40 cellular contexts compared by ENCODE assay signal in the genomic region with DNA sequence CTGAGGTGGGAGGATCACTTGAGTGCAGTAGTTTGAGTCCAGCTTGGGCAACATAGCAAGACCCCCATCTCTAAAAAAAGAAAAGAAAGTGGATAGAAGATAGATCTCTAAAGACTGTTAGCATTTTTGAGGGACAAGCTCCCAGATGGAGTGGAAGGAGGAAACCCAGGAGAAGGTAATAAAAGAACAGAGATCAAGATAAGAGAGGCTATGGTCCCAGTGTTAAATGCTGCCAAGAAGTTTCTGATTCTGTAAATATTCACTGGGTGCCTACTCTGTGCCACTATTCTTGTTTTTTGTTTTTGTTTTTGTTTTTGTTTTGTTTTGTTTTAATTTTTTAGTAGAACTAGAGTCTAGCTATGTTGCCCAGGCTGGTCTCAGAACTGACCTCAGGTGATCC.
"Had no signal": no experiment of that assay in that cellular context is flagged by ENCODE, and none has a peak within 500 bp of the region (broad histone marks: within the 10 kb centered on the region; RNA-seq: fewer than 3 reads in every experiment).

No MANE protein-coding gene starts in this region.

- H3K4me3 ChIP-seq: adrenal gland, ascending aorta, body of pancreas, breast epithelium, cardiac muscle cell had no signal

- ATAC-seq: activated naive CD4-positive, alpha-beta T cell treated with anti-CD3 and anti-CD28 coated beads, Interleukin-2, amount 50 U/mL, for 72 hours; activated naive CD8-positive, alpha-beta T cell treated with anti-CD3 and anti-CD28 coated beads, Interleukin-2, amount 50 U/mL, for 24 hours; activated T-cell treated with anti-CD3 and anti-CD28 coated beads, Interleukin-2, amount 50 U/mL, for 4 hours; activated T-cell treated with anti-CD3 and anti-CD28 coated beads, Interleukin-2, amount 50 U/mL, for 72 hours; activated T-helper 17 cell treated with anti-CD3 and anti-CD28 coated beads, Interleukin-2, amount 50 U/mL, for 72 hours; body of pancreas had no signal

- FAIRE-seq: astrocyte, bronchial epithelial cell had no signal

- H3K27me3 ChIP-seq: adrenal gland, ascending aorta, body of pancreas, brain microvascular endothelial cell, breast epithelium, cardiac muscle cell had no signal

- H3K4me1 ChIP-seq: ascending aorta, breast epithelium had no signal

- H3K9me3 Mint-ChIP-seq: activated naive CD4-positive, alpha-beta T cell treated with anti-CD3 and anti-CD28 coated beads for 36 hours; activated naive CD4-positive, alpha-beta T cell treated with anti-CD3 and anti-CD28 coated beads, Interleukin-2, amount 10 ng/mL, durations not matched to agents 7 days and 5 days; activated naive CD4-positive, alpha-beta T cell treated with anti-CD3 and anti-CD28 coated beads, Interleukin-2, amount 50 U/mL, for 24 hours; activated naive CD4-positive, alpha-beta T cell treated with anti-CD3 and anti-CD28 coated beads, Interleukin-2, amount 50 U/mL, for 72 hours; activated naive CD8-positive, alpha-beta T cell treated with anti-CD3 and anti-CD28 coated beads for 36 hours; activated naive CD8-positive, alpha-beta T cell treated with anti-CD3 and anti-CD28 coated beads, Interleukin-2, amount 10 ng/mL, durations not matched to agents 7 days and 5 days; activated naive CD8-positive, alpha-beta T cell treated with anti-CD3 and anti-CD28 coated beads, Interleukin-2, amount 50 U/mL, for 24 hours; activated T-cell treated with anti-CD3 and anti-CD28 coated beads, Interleukin-2, amount 50 U/mL, for 24 hours; activated T-cell treated with anti-CD3 and anti-CD28 coated beads, Interleukin-2, amount 50 U/mL, for 4 hours; activated T-cell treated with anti-CD3 and anti-CD28 coated beads, Interleukin-2, amount 50 U/mL, for 72 hours; activated T-helper 1 cell treated with anti-CD3 and anti-CD28 coated beads, Interleukin-12 subunit alpha, Interleukin-12 subunit beta, Interleukin-2, Interleukin-4 antibody, amounts not matched to agents 30 ng/mL and 10 ng/mL and 1 ng/mL, durations not matched to agents 14 hours and 24 hours and 36 hours; activated T-helper 17 cell treated with anti-CD3 and anti-CD28 coated beads, Interleukin-2, amount 50 U/mL, for 72 hours; activated T-helper 2 cell treated with anti-CD3 and anti-CD28 coated beads, Interferon-gamma antibody, Interleukin-2, Interleukin-4, amounts not matched to agents 10 μg/mL and 5 μg/mL and 100 μg/mL, durations not matched to agents 14 hours and 24 hours and 36 hours; brain; central memory CD8-positive, alpha-beta T cell had no signal

- H3K36me3 ChIP-seq: adrenal gland, breast epithelium had no signal

- H3K9me3 ChIP-seq: adrenal gland, ascending aorta, body of pancreas, breast epithelium had no signal

- H3K36me3 Mint-ChIP-seq: activated naive CD4-positive, alpha-beta T cell treated with anti-CD3 and anti-CD28 coated beads, Interleukin-2, amount 10 ng/mL, durations not matched to agents 7 days and 5 days; activated naive CD4-positive, alpha-beta T cell treated with anti-CD3 and anti-CD28 coated beads, Interleukin-2, amount 50 U/mL, for 72 hours; activated naive CD8-positive, alpha-beta T cell treated with anti-CD3 and anti-CD28 coated beads for 36 hours had no signal

- H3K27ac Mint-ChIP-seq: activated naive CD4-positive, alpha-beta T cell treated with anti-CD3 and anti-CD28 coated beads for 36 hours; activated naive CD4-positive, alpha-beta T cell treated with anti-CD3 and anti-CD28 coated beads, Interleukin-2, amount 10 ng/mL, durations not matched to agents 7 days and 5 days; activated naive CD4-positive, alpha-beta T cell treated with anti-CD3 and anti-CD28 coated beads, Interleukin-2, amount 50 U/mL, for 24 hours; activated naive CD4-positive, alpha-beta T cell treated with anti-CD3 and anti-CD28 coated beads, Interleukin-2, amount 50 U/mL, for 72 hours; activated naive CD8-positive, alpha-beta T cell; activated naive CD8-positive, alpha-beta T cell treated with anti-CD3 and anti-CD28 coated beads for 36 hours; activated naive CD8-positive, alpha-beta T cell treated with anti-CD3 and anti-CD28 coated beads, Interleukin-2, amount 10 ng/mL, durations not matched to agents 7 days and 5 days; activated naive CD8-positive, alpha-beta T cell treated with anti-CD3 and anti-CD28 coated beads, Interleukin-2, amount 50 U/mL, for 24 hours; activated T-cell treated with anti-CD3 and anti-CD28 coated beads, Interleukin-2, amount 50 U/mL, for 24 hours; activated T-cell treated with anti-CD3 and anti-CD28 coated beads, Interleukin-2, amount 50 U/mL, for 72 hours; activated T-helper 1 cell treated with anti-CD3 and anti-CD28 coated beads, Interleukin-12 subunit alpha, Interleukin-12 subunit beta, Interleukin-2, Interleukin-4 antibody, amounts not matched to agents 30 ng/mL and 10 ng/mL and 1 ng/mL, durations not matched to agents 14 hours and 24 hours and 36 hours; activated T-helper 17 cell treated with anti-CD3 and anti-CD28 coated beads, Interleukin-2, amount 50 U/mL, for 72 hours; activated T-helper 2 cell treated with anti-CD3 and anti-CD28 coated beads, Interferon-gamma antibody, Interleukin-2, Interleukin-4, amounts not matched to agents 10 μg/mL and 5 μg/mL and 100 μg/mL, durations not matched to agents 14 hours and 24 hours and 36 hours; brain had no signal

- H3K4me1 Mint-ChIP-seq: activated naive CD4-positive, alpha-beta T cell treated with anti-CD3 and anti-CD28 coated beads, Interleukin-2, amount 10 ng/mL, durations not matched to agents 7 days and 5 days; activated naive CD4-positive, alpha-beta T cell treated with anti-CD3 and anti-CD28 coated beads, Interleukin-2, amount 50 U/mL, for 24 hours; activated naive CD8-positive, alpha-beta T cell treated with anti-CD3 and anti-CD28 coated beads for 36 hours; activated naive CD8-positive, alpha-beta T cell treated with anti-CD3 and anti-CD28 coated beads, Interleukin-2, amount 10 ng/mL, durations not matched to agents 7 days and 5 days; activated naive CD8-positive, alpha-beta T cell treated with anti-CD3 and anti-CD28 coated beads, Interleukin-2, amount 50 U/mL, for 24 hours; activated T-helper 17 cell treated with anti-CD3 and anti-CD28 coated beads, Interleukin-2, amount 50 U/mL, for 72 hours; central memory CD8-positive, alpha-beta T cell had no signal

- H3K27me3 Mint-ChIP-seq: activated naive CD4-positive, alpha-beta T cell treated with anti-CD3 and anti-CD28 coated beads, Interleukin-2, amount 10 ng/mL, durations not matched to agents 7 days and 5 days; activated naive CD4-positive, alpha-beta T cell treated with anti-CD3 and anti-CD28 coated beads, Interleukin-2, amount 50 U/mL, for 24 hours; activated naive CD8-positive, alpha-beta T cell; activated naive CD8-positive, alpha-beta T cell treated with anti-CD3 and anti-CD28 coated beads for 36 hours; activated naive CD8-positive, alpha-beta T cell treated with anti-CD3 and anti-CD28 coated beads, Interleukin-2, amount 10 ng/mL, durations not matched to agents 7 days and 5 days; activated naive CD8-positive, alpha-beta T cell treated with anti-CD3 and anti-CD28 coated beads, Interleukin-2, amount 50 U/mL, for 24 hours; activated T-cell treated with anti-CD3 and anti-CD28 coated beads, Interleukin-2, amount 50 U/mL, for 24 hours; activated T-helper 17 cell treated with anti-CD3 and anti-CD28 coated beads, Interleukin-2, amount 50 U/mL, for 72 hours; brain; central memory CD8-positive, alpha-beta T cell had no signal

- H3K4me3 Mint-ChIP-seq: activated naive CD4-positive, alpha-beta T cell treated with anti-CD3 and anti-CD28 coated beads for 36 hours; activated naive CD4-positive, alpha-beta T cell treated with anti-CD3 and anti-CD28 coated beads, Interleukin-2, amount 10 ng/mL, durations not matched to agents 7 days and 5 days; activated naive CD4-positive, alpha-beta T cell treated with anti-CD3 and anti-CD28 coated beads, Interleukin-2, amount 50 U/mL, for 24 hours; activated naive CD8-positive, alpha-beta T cell; activated naive CD8-positive, alpha-beta T cell treated with anti-CD3 and anti-CD28 coated beads for 36 hours; activated naive CD8-positive, alpha-beta T cell treated with anti-CD3 and anti-CD28 coated beads, Interleukin-2, amount 10 ng/mL, durations not matched to agents 7 days and 5 days; activated naive CD8-positive, alpha-beta T cell treated with anti-CD3 and anti-CD28 coated beads, Interleukin-2, amount 50 U/mL, for 24 hours; activated T-cell treated with anti-CD3 and anti-CD28 coated beads, Interleukin-2, amount 50 U/mL, for 24 hours; activated T-cell treated with anti-CD3 and anti-CD28 coated beads, Interleukin-2, amount 50 U/mL, for 4 hours; activated T-cell treated with anti-CD3 and anti-CD28 coated beads, Interleukin-2, amount 50 U/mL, for 72 hours; activated T-helper 1 cell treated with anti-CD3 and anti-CD28 coated beads, Interleukin-12 subunit alpha, Interleukin-12 subunit beta, Interleukin-2, Interleukin-4 antibody, amounts not matched to agents 30 ng/mL and 10 ng/mL and 1 ng/mL, durations not matched to agents 14 hours and 24 hours and 36 hours; activated T-helper 17 cell treated with anti-CD3 and anti-CD28 coated beads, Interleukin-2, amount 50 U/mL, for 72 hours; brain; central memory CD8-positive, alpha-beta T cell had no signal

- H3K27ac ChIP-seq: adrenal gland, ascending aorta, body of pancreas, brain microvascular endothelial cell, breast epithelium, cardiac muscle cell had no signal

- DNase-seq: activated effector memory CD4-positive, alpha-beta T cell treated with anti-CD3 and anti-CD28 coated beads, Interleukin-2, amount 50 U/mL, for 16 hours; activated effector memory CD4-positive, alpha-beta T cell treated with Interleukin-2 at 50 U/mL for 16 hours; activated gamma-delta T cell; activated gamma-delta T cell treated with Interleukin-2 at 50 U/mL for 16 hours; activated naive CD4-positive, alpha-beta T cell; activated naive CD4-positive, alpha-beta T cell treated with anti-CD3 and anti-CD28 coated beads for 36 hours; activated naive CD4-positive, alpha-beta T cell treated with anti-CD3 and anti-CD28 coated beads, Interleukin-2, amount 10 ng/mL, durations not matched to agents 7 days and 5 days; activated naive CD4-positive, alpha-beta T cell treated with anti-CD3 and anti-CD28 coated beads, Interleukin-2, amount 50 U/mL, for 16 hours; activated naive CD4-positive, alpha-beta T cell treated with Interleukin-2 at 50 U/mL for 16 hours; activated naive CD8-positive, alpha-beta T cell treated with anti-CD3 and anti-CD28 coated beads for 36 hours; activated naive CD8-positive, alpha-beta T cell treated with anti-CD3 and anti-CD28 coated beads, Interleukin-2, amount 10 ng/mL, durations not matched to agents 7 days and 5 days; activated naive CD8-positive, alpha-beta T cell treated with anti-CD3 and anti-CD28 coated beads, Interleukin-2, amount 50 U/mL, for 24 hours; activated T-cell treated with anti-CD3 and anti-CD28 coated beads, Interleukin-2, amount 50 U/mL, for 1 hour; activated T-cell treated with anti-CD3 and anti-CD28 coated beads, Interleukin-2, amount 50 U/mL, for 24 hours; activated T-cell treated with anti-CD3 and anti-CD28 coated beads, Interleukin-2, amount 50 U/mL, for 4 hours; activated T-cell treated with anti-CD3 and anti-CD28 coated beads, Interleukin-2, amount 50 U/mL, for 48 hours; activated T-cell treated with anti-CD3 and anti-CD28 coated beads, Interleukin-2, amount 50 U/mL, for 72 hours; adrenal gland; amniotic stem cell; amygdala; anterior cingulate cortex; aorta; body of pancreas; brain microvascular endothelial cell; caudate nucleus; central memory CD4-positive, alpha-beta T cell; cerebellar nuclear complex had no signal
